7 cellular contexts compared by ENCODE assay signal in the genomic region with DNA sequence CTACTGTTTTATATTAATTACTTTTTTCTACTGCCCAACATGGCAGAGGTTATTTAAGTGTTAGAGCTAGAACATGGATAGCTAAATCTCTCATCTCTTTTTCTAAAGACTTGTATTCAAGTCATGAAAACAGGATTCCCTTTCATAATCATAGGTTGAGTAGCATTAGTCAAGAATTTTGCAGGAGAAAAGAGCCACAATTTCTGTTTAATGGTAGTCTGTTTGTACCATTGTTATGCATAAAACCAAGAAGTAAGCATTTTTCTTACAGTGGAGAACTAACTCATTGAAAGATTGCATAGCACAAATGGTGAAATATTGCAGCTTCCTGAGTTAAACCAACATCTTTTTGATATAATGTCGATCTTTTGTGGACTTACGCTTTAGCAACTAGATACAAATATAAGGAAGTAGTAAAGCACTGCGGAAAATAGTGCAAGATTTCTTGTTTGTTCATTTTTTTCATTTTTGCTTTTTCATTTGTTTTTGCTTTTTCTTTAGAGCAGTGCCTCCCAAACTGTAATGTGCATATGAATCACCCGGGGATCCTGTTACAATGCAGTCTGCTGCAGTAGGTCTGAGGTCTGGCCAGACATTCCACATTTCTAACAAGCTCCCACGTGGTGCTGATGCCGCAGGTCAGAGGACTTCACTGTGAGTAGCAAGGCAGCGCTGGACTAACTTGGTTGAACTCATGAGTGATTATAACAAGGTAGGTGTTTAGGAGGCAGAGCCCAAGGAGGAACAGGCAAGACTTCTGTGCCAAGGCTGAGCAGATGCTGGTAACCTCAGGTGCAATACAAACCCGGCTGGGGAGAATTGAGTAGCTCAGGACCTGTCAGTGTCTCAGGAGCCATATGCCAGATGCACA. TPM values are rescaled to one million over a fixed set of nuclear protein-coding genes. Genes with fewer than 3 reads are reported as not detected.
DNase-seq lines count a peak whose midpoint lies in the region; ATAC-seq and TF ChIP-seq lines count a peak whose summit lies in the region.

No MANE protein-coding gene starts in this region.

- CTCF ChIA-PET in PC-9 (lab: Charles Lee) = no interaction called here

- peaks cover 6% of the 10 kb centered on the region; the same call in 1 of the 2 replicates for H3F3A ChIP-seq in PC-9 (ENCODE audit: insufficient read depth, low read depth)

- no peaks in the 10 kb centered on the region for H3K79me2 ChIP-seq in PC-9 (ENCODE audit: low read depth)

- no peaks in the 10 kb centered on the region for H3K9me3 ChIP-seq in PC-9 (ENCODE audit: insufficient read depth, low read depth)

- ATAC-seq in HG03378 (IDR thresholded peaks at IDR 0.05; ENCODE audit: unreplicated experiment) (no peak), GM19324 (IDR thresholded peaks at IDR 0.05; ENCODE audit: low FRiP score, unreplicated experiment) (no peak)

- TF ChIP-seq CTCF in PC-9 (conservative IDR thresholded peaks at IDR 0.05) = no peak
- no peak for TF ChIP-seq CTCF in fibroblast of the aortic adventitia (IDR thresholded peaks at IDR 0.05; ENCODE audit: insufficient read depth, low read length)

- H3K9me2 ChIP-seq in PC-9 (ENCODE audit: insufficient read depth) = no peaks in the 10 kb centered on the region

- POLR2A ChIA-PET in PC-9 (lab: Charles Lee; ENCODE audit: unreplicated experiment) = no interaction called here

- H3K36me3 ChIP-seq in H7 (replicated peaks; ENCODE audit: control insufficient read depth, insufficient read depth, low read length) (no peaks in the 10 kb centered on the region), PC-9 (ENCODE audit: low read depth) (no peaks in the 10 kb centered on the region)

- H3K4me1 ChIP-seq in PC-9 (replicated peaks; ENCODE audit: insufficient read depth) = peaks cover 20% of the 10 kb centered on the region

- peak overlapping the region; percentile 14; the same call in 1 of the 2 replicates for H2AFZ ChIP-seq in PC-9

- H3K27me3 ChIP-seq in H7 (ENCODE audit: control insufficient read depth, insufficient read depth, low read length) (no peaks in the 10 kb centered on the region), PC-9 (ENCODE audit: insufficient read depth, low read depth) (no peaks in the 10 kb centered on the region)

- peak overlapping the region; percentile 52 for H3K27ac ChIP-seq in PC-9

- peak overlapping the region; percentile 69 for H3K4me2 ChIP-seq in PC-9

- BruUV-seq in PC-9 (replicated peaks; lab: Mats Ljungman, UMichigan) = no TSS peak

- H4K20me1 ChIP-seq in PC-9 (ENCODE audit: insufficient read depth) = no peaks in the 10 kb centered on the region

- H3K4me3 ChIP-seq in H7 (ENCODE audit: insufficient read depth, low read depth, low read length) = peak overlapping the region; percentile 40
- H3K4me3 ChIP-seq in PC-9 = peak overlapping the region; percentile 28; the same call in 1 of the 2 replicates
- no peak overlapping the region for H3K4me3 ChIP-seq in fibroblast of the aortic adventitia (ENCODE audit: low read depth, low read length)

- peak; percentile 60 for DNase-seq in H7
- peak; percentile 71 to 89 for DNase-seq in PC-9
- peak; percentile 90 for DNase-seq in fibroblast of the aortic adventitia (ENCODE audit: low read depth)
- DNase-seq in retina = peak; percentile 13
- no peak for DNase-seq in stimulated activated CD4-positive, alpha-beta T cell treated with anti-CD3 and anti-CD28 coated beads, Interleukin-4, amount 100 ng/mL, for 24 hours

- intact Hi-C loops in PC-9 (cut with micrococcal nuclease; ENCODE audit: unreplicated experiment) = loop anchor here (2.0 kb wide), 1 partner anchor 60 kb away; no protein-coding TSS in a partner anchor

RNA-seq across cellular contexts. Expression of gene ETS1, which starts 4.6 kb away (rescaled TPM):
- total RNA-seq in H7 (2014; rRNA removed; shearing (Covaris generic)) = 23.8 and 24.1 TPM in 2 replicates
- 18.9 and 23.3 TPM in 2 replicates for total RNA-seq in PC-9 (2021)
- 35.5 and 35.7 TPM in 2 replicates for total RNA-seq in fibroblast of the aortic adventitia (ENCODE audit: low replicate concordance)
